11 cellular contexts compared by ENCODE assay signal in genomic region chr7:143992677-143993076, GRCh38. TPM values are rescaled to one million over a fixed set of nuclear protein-coding genes. Genes with fewer than 3 reads are reported as not detected.
"Had no signal": no experiment of that assay in that cellular context is flagged by ENCODE, and none has a peak within 500 bp of the region (broad histone marks: within the 10 kb centered on the region; RNA-seq: fewer than 3 reads in every experiment).

No MANE protein-coding gene starts in this region.

- H3K27ac ChIP-seq: GM23248, HL-60 had no signal

- DNase-seq: GM23248, GOT3, H7, HFFc6 had no signal

- H3K9me3 ChIP-seq: HAP-1 had no signal

- H2AFZ ChIP-seq: GM23248 had no signal

- H3K36me3 ChIP-seq: HAP-1 had no signal

- FAIRE-seq: HepG2 had no signal

- ATAC-seq: HCT116, HepG2 had no signal

- H3K4me1 ChIP-seq: HAP-1 had no signal

- H3K9ac ChIP-seq: GM23248 had no signal

- H3K4me3 ChIP-seq: GM23248, HAP-1 had no signal

RNA-seq across cellular contexts. Expression of gene OR6B1, which starts 7.4 kb away (rescaled TPM):
- total RNA-seq: GM23248, H4, H7, HepG2, HFFc6, HT1080 had no signal
- polyA plus RNA-seq: GM23248, IgD-negative memory B cell had no signal

RNA-seq across cellular contexts. Expression of gene OR2F1, which starts 38.0 kb away (rescaled TPM):
- total RNA-seq: GM23248, H4, H7, HFFc6, HT1080 had no signal
- polyA plus RNA-seq: GM23248, IgD-negative memory B cell had no signal

RNA-seq across cellular contexts. Expression of gene OR2A5, which starts 56.1 kb away (rescaled TPM):
- total RNA-seq: GM23248, H4, H7, HepG2, HFFc6, HT1080 had no signal
- polyA plus RNA-seq: GM23248, HepG2, IgD-negative memory B cell had no signal

RNA-seq across cellular contexts. Expression of gene OR2F2, which starts 57.6 kb away (rescaled TPM):
- total RNA-seq: GM23248, H4, H7, HFFc6, HT1080 had no signal
- polyA plus RNA-seq: GM23248, HepG2, IgD-negative memory B cell had no signal
